1 cellular context compared by ENCODE assay signal in genomic region chr1:15953791-15954201, GRCh38.
TF ChIP-seq lines count a peak whose summit lies in the region.

No MANE protein-coding gene starts in this region.

TF ChIP-seq in GM23338, 12 proteins besides CTCF, POLR2A, EP300 and RAD21 (continued from another document):
- TF ChIP-seq ZNF462 (CRISPR knock-in tag; IDR thresholded peaks at IDR 0.05) (no peak), POLR2AphosphoS5 (IDR thresholded peaks at IDR 0.05; ENCODE audit: low read depth) (no peak), EZH2 (IDR thresholded peaks at IDR 0.05; ENCODE audit: low read depth, unreplicated experiment) (no peak)
